Comparison of ENCODE assay signal across 11 cellular contexts in genomic region chr5:56686337-56687198, GRCh38.
DNase-seq lines count a peak whose midpoint lies in the region; ATAC-seq, FAIRE-seq and TF ChIP-seq lines count a peak whose summit lies in the region.
"Had no signal": no experiment of that assay in that cellular context is flagged by ENCODE, and none has a peak within 500 bp of the region (broad histone marks: within the 10 kb centered on the region; RNA-seq: fewer than 3 reads in every experiment).

No MANE protein-coding gene starts in this region.

- no peaks in the 10 kb centered on the region for H3F3A ChIP-seq in SU-DHL-6 (ENCODE audit: insufficient read depth)

- H3K79me2 ChIP-seq in SU-DHL-6 (ENCODE audit: insufficient read depth, low read length) = no peaks in the 10 kb centered on the region

- no peak for TF ChIP-seq CTCF in GM06990 (IDR thresholded peaks at IDR 0.05; ENCODE audit: insufficient read depth, low read length, poor library complexity, severe bottlenecking)
- no peak for TF ChIP-seq CTCF in SU-DHL-6 (IDR thresholded peaks at IDR 0.05; ENCODE audit: insufficient read depth, low read length, poor library complexity, severe bottlenecking)
- no peak for TF ChIP-seq CTCF in D721Med (IDR thresholded peaks at IDR 0.05; ENCODE audit: insufficient read depth, missing control alignments)

- H3K4me2 ChIP-seq in SU-DHL-6 (ENCODE audit: low read depth, low read length, poor library complexity, severe bottlenecking) = peak overlapping the region; percentile 63

- peak overlapping the region; percentile 65 for H3K27ac ChIP-seq in SU-DHL-6 (ENCODE audit: low read depth, low read length)
- H3K27ac ChIP-seq: breast epithelium had no signal

- no peak overlapping the region for H2AFZ ChIP-seq in SU-DHL-6 (ENCODE audit: low read depth, low read length, severe bottlenecking)

- no peaks in the 10 kb centered on the region for H4K20me1 ChIP-seq in SU-DHL-6 (ENCODE audit: low read depth, low read length)

- peak; percentile 81 for ATAC-seq in GM19455 (IDR thresholded peaks at IDR 0.05; ENCODE audit: unreplicated experiment)
- peak; percentile 45 for ATAC-seq in HG03095 (IDR thresholded peaks at IDR 0.05; ENCODE audit: unreplicated experiment)
- ATAC-seq: HCT116 had no signal

- H3K36me3 ChIP-seq in GM06990 (ENCODE audit: control insufficient read depth, insufficient read depth, low read length) (no peaks in the 10 kb centered on the region), SU-DHL-6 (ENCODE audit: low read length) (no peaks in the 10 kb centered on the region)
- H3K36me3 ChIP-seq: breast epithelium had no signal

- DNase-seq in GM06990 (ENCODE audit: extremely low read depth, insufficient read length) (peak; percentile 60), NCI-H82 treated with DMSO at 0.1 percent for 48 hours (lab: John Stamatoyannopoulos, UW; ENCODE audit: unreplicated experiment) (no peak), DMS 273 treated with DMSO at 0.1 percent for 48 hours (lab: John Stamatoyannopoulos, UW) (no peak), D721Med (ENCODE audit: insufficient read length, low spot score) (no peak)
- DNase-seq in stimulated activated CD4-positive, alpha-beta T cell treated with anti-CD3 and anti-CD28 coated beads, Interleukin-4, amount 100 ng/mL, for 1 hour = no peak
- DNase-seq: Caco-2 had no signal

- no peak overlapping the region; the same call in 1 of the 2 replicates for H3K9ac ChIP-seq in SU-DHL-6 (ENCODE audit: low read length)

- H3K27me3 ChIP-seq in GM06990 (replicated peaks; ENCODE audit: control insufficient read depth, insufficient read depth, low read length) (peaks cover 3% of the 10 kb centered on the region; the same call in 1 of the 2 replicates), SU-DHL-6 (ENCODE audit: low read length) (no peaks in the 10 kb centered on the region)
- H3K27me3 ChIP-seq: breast epithelium had no signal

- H3K4me3 ChIP-seq in GM06990 (replicated peaks; ENCODE audit: low read depth, low read length) (no peak overlapping the region), SU-DHL-6 (ENCODE audit: insufficient read depth, low read length, poor library complexity, severe bottlenecking) (no peak overlapping the region)
- H3K4me3 ChIP-seq: breast epithelium had no signal

- no peaks in the 10 kb centered on the region for H3K9me2 ChIP-seq in SU-DHL-6 (replicated peaks; ENCODE audit: insufficient read depth, low read length)

- no peak for FAIRE-seq in D721Med (lab: Jason Lieb, UNC)

- no peaks in the 10 kb centered on the region for H3K9me3 ChIP-seq in SU-DHL-6 (ENCODE audit: insufficient read depth, low read length)
- H3K9me3 ChIP-seq: breast epithelium had no signal
